13 cellular contexts compared by ENCODE assay signal in genomic region chr7:55548295-55548731, GRCh38. TPM values are rescaled to one million over a fixed set of nuclear protein-coding genes. Genes with fewer than 3 reads are reported as not detected.
DNase-seq lines count a peak whose midpoint lies in the region; ATAC-seq, FAIRE-seq and TF ChIP-seq lines count a peak whose summit lies in the region.
"Had no signal": no experiment of that assay in that cellular context is flagged by ENCODE, and none has a peak within 500 bp of the region (broad histone marks: within the 10 kb centered on the region; RNA-seq: fewer than 3 reads in every experiment).

No MANE protein-coding gene starts in this region.

- no peak overlapping the region for H3K27ac Mint-ChIP-seq in activated T-cell treated with anti-CD3 and anti-CD28 coated beads, Interleukin-2, amount 50 U/mL, for 72 hours
- H3K27ac Mint-ChIP-seq in stimulated activated effector memory CD8-positive, alpha-beta T cell treated with anti-CD3 and anti-CD28 coated beads, Interleukin-12 subunit alpha, Interleukin-12 subunit beta, amount 100 ng/mL, for 72 hours, result peak overlapping the region; percentile 7
- no peak overlapping the region for H3K27ac Mint-ChIP-seq in progenitor cell of endocrine pancreas

- H3K36me3 Mint-ChIP-seq in activated T-cell treated with anti-CD3 and anti-CD28 coated beads, Interleukin-2, amount 50 U/mL, for 72 hours (ENCODE audit: insufficient read depth in 2 of 2), result peaks cover 11 to 19% of the 10 kb centered on the region in 2 donors
- peaks cover 6% of the 10 kb centered on the region for H3K36me3 Mint-ChIP-seq in stimulated activated effector memory CD8-positive, alpha-beta T cell treated with anti-CD3 and anti-CD28 coated beads, Interleukin-12 subunit alpha, Interleukin-12 subunit beta, amount 100 ng/mL, for 72 hours
- H3K36me3 Mint-ChIP-seq in progenitor cell of endocrine pancreas (ENCODE audit: insufficient read depth), result peaks cover 3% of the 10 kb centered on the region

- no peak for TF ChIP-seq CTCF in progenitor cell of endocrine pancreas (IDR thresholded peaks at IDR 0.05; ENCODE audit: unreplicated experiment)
- no peak for TF ChIP-seq CTCF in D721Med (IDR thresholded peaks at IDR 0.05; ENCODE audit: insufficient read depth, missing control alignments)

- H3K27me3 Mint-ChIP-seq in activated T-cell treated with anti-CD3 and anti-CD28 coated beads, Interleukin-2, amount 50 U/mL, for 72 hours (ENCODE audit: low read depth), result no peaks in the 10 kb centered on the region
- H3K27me3 Mint-ChIP-seq in progenitor cell of endocrine pancreas, result no peaks in the 10 kb centered on the region

- no peak for FAIRE-seq in D721Med (lab: Jason Lieb, UNC)
- FAIRE-seq: A549, G401.6, keratinocyte had no signal

- no peak for ATAC-seq in activated T-cell treated with anti-CD3 and anti-CD28 coated beads, Interleukin-2, amount 50 U/mL, for 72 hours (replicated peaks in 1 of 2)
- ATAC-seq in HG02610 (IDR thresholded peaks at IDR 0.05; ENCODE audit: unreplicated experiment), result peak; percentile 69
- peak; percentile 50 for ATAC-seq in HG03565 (IDR thresholded peaks at IDR 0.05; ENCODE audit: unreplicated experiment)
- peak; percentile 34 for ATAC-seq in stimulated activated effector memory CD8-positive, alpha-beta T cell treated with anti-CD3 and anti-CD28 coated beads, Interleukin-12 subunit alpha, Interleukin-12 subunit beta, amount 100 ng/mL, for 72 hours
- ATAC-seq: A549 had no signal

- peak overlapping the region; percentile 8 to 52 for H3K4me3 Mint-ChIP-seq in activated T-cell treated with anti-CD3 and anti-CD28 coated beads, Interleukin-2, amount 50 U/mL, for 72 hours
- H3K4me3 Mint-ChIP-seq in stimulated activated effector memory CD8-positive, alpha-beta T cell treated with anti-CD3 and anti-CD28 coated beads, Interleukin-12 subunit alpha, Interleukin-12 subunit beta, amount 100 ng/mL, for 72 hours, result peak overlapping the region; percentile 34
- H3K4me3 Mint-ChIP-seq in progenitor cell of endocrine pancreas (ENCODE audit: low read depth), result no peak overlapping the region

- no peak for DNase-seq in activated T-cell treated with anti-CD3 and anti-CD28 coated beads, Interleukin-2, amount 50 U/mL, for 72 hours
- DNase-seq in activated T-cell treated with anti-CD3 and anti-CD28 coated beads, Interleukin-2, amount 50 U/mL, for 48 hours, result no peak
- no peak for DNase-seq in stimulated activated effector memory CD8-positive, alpha-beta T cell treated with anti-CD3 and anti-CD28 coated beads, Interleukin-12 subunit alpha, Interleukin-12 subunit beta, amount 100 ng/mL, for 72 hours (ENCODE audit: low spot score in 2 of 2)
- no peak for DNase-seq in DMS114 treated with DMSO at 0.1 percent for 48 hours (lab: John Stamatoyannopoulos, UW; ENCODE audit: unreplicated experiment)
- no peak for DNase-seq in progenitor cell of endocrine pancreas (ENCODE audit: low spot score, unreplicated experiment)
- DNase-seq in D721Med (ENCODE audit: insufficient read length, low spot score), result no peak
- DNase-seq: esophagus squamous epithelium, NCI-H1694 had no signal

- H3K4me1 Mint-ChIP-seq in activated T-cell treated with anti-CD3 and anti-CD28 coated beads, Interleukin-2, amount 50 U/mL, for 72 hours (ENCODE audit: low read depth), result peaks cover 88% of the 10 kb centered on the region
- peaks cover 82% of the 10 kb centered on the region for H3K4me1 Mint-ChIP-seq in stimulated activated effector memory CD8-positive, alpha-beta T cell treated with anti-CD3 and anti-CD28 coated beads, Interleukin-12 subunit alpha, Interleukin-12 subunit beta, amount 100 ng/mL, for 72 hours
- H3K4me1 Mint-ChIP-seq in progenitor cell of endocrine pancreas (ENCODE audit: low read depth), result peaks cover 19% of the 10 kb centered on the region

- no peaks in the 10 kb centered on the region for H3K9me3 Mint-ChIP-seq in activated T-cell treated with anti-CD3 and anti-CD28 coated beads, Interleukin-2, amount 50 U/mL, for 72 hours
- no peaks in the 10 kb centered on the region for H3K9me3 Mint-ChIP-seq in stimulated activated effector memory CD8-positive, alpha-beta T cell treated with anti-CD3 and anti-CD28 coated beads, Interleukin-12 subunit alpha, Interleukin-12 subunit beta, amount 100 ng/mL, for 72 hours
- H3K9me3 Mint-ChIP-seq in progenitor cell of endocrine pancreas (ENCODE audit: low read depth), result no peaks in the 10 kb centered on the region

RNA-seq across cellular contexts. Expression of gene VOPP1, which starts 24.0 kb away (rescaled TPM):
- total RNA-seq in activated T-cell treated with anti-CD3 and anti-CD28 coated beads, Interleukin-2, amount 50 U/mL, for 72 hours, result 10 to 100 TPM; 90.8 to 91.1 TPM
- total RNA-seq in progenitor cell of endocrine pancreas, result 45.6 and 47.8 TPM in 2 replicates

Comparison
In these comparisons a context has a peak if more than half of its experiments do, and no peak if none do; other contexts are left out.
1. ATAC-seq: peak in HG02610 (single experiment), HG03565 (single experiment) and stimulated activated effector memory CD8-positive, alpha-beta T cell treated with anti-CD3 and anti-CD28 coated beads, Interleukin-12 subunit alpha, Interleukin-12 subunit beta, amount 100 ng/mL, for 72 hours (single experiment); none in activated T-cell treated with anti-CD3 and anti-CD28 coated beads, Interleukin-2, amount 50 U/mL, for 72 hours (0 of 2).